ENCODE assay signal across 1 cellular context in genomic region chr20:5085380-5085779, GRCh38.
TF ChIP-seq lines count a peak whose summit lies in the region.

No MANE protein-coding gene starts in this region.

TF ChIP-seq in WTC11, 78 proteins besides CTCF, POLR2A, EP300 and RAD21 (continued from another document):
- TF ChIP-seq FOXP4 (CRISPR knock-in tag; IDR thresholded peaks at IDR 0.05), result no peak
- no peak for TF ChIP-seq ATF1 (CRISPR knock-in tag; IDR thresholded peaks at IDR 0.05)
- TF ChIP-seq NR2C2 (CRISPR knock-in tag; IDR thresholded peaks at IDR 0.05), result no peak
- TF ChIP-seq OVOL2 (CRISPR knock-in tag; IDR thresholded peaks at IDR 0.05; ENCODE audit: borderline replicate concordance), result no peak
- TF ChIP-seq, protein P1, sequence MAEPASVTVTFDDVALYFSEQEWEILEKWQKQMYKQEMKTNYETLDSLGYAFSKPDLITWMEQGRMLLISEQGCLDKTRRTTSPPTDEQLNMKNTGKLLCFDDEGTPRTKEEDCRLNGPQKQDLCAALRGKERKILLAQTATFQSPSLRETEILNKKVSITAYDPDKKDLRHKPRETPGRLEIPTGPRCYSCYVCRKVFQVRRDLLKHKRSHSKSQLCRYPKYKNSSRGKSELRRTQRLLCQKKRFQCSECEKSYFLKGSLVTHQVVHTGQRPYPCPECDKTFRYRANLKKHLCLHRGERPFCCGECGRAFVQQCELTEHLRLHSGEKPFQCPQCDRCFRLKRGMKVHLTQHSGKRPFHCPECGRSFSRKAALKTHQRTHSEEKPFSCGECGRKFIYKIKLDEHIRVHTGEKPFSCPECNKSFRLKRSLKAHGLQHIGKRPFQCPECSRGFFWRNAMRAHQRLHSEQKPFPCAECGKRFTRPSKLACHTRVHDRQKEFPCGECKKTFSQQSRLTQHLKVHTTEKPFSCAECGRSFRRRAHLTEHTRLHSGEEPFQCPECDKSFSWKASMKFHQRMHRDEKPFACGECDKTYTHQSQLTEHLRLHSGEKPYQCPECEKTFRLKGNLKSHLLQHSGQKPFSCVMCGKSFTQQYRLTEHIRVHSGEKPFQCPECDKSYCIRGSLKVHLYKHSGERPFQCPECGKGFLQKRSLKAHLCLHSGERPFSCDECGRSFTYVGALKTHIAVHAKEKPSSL (CRISPR knock-in tag; conservative IDR thresholded peaks at IDR 0.05), result no peak
- no peak for TF ChIP-seq TEAD4 (CRISPR knock-in tag; IDR thresholded peaks at IDR 0.05)
- TF ChIP-seq, protein P2, sequence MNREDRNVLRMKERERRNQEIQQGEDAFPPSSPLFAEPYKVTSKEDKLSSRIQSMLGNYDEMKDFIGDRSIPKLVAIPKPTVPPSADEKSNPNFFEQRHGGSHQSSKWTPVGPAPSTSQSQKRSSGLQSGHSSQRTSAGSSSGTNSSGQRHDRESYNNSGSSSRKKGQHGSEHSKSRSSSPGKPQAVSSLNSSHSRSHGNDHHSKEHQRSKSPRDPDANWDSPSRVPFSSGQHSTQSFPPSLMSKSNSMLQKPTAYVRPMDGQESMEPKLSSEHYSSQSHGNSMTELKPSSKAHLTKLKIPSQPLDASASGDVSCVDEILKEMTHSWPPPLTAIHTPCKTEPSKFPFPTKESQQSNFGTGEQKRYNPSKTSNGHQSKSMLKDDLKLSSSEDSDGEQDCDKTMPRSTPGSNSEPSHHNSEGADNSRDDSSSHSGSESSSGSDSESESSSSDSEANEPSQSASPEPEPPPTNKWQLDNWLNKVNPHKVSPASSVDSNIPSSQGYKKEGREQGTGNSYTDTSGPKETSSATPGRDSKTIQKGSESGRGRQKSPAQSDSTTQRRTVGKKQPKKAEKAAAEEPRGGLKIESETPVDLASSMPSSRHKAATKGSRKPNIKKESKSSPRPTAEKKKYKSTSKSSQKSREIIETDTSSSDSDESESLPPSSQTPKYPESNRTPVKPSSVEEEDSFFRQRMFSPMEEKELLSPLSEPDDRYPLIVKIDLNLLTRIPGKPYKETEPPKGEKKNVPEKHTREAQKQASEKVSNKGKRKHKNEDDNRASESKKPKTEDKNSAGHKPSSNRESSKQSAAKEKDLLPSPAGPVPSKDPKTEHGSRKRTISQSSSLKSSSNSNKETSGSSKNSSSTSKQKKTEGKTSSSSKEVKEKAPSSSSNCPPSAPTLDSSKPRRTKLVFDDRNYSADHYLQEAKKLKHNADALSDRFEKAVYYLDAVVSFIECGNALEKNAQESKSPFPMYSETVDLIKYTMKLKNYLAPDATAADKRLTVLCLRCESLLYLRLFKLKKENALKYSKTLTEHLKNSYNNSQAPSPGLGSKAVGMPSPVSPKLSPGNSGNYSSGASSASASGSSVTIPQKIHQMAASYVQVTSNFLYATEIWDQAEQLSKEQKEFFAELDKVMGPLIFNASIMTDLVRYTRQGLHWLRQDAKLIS (CRISPR knock-in tag; IDR thresholded peaks at IDR 0.05; ENCODE audit: borderline replicate concordance), result no peak
- TF ChIP-seq ZNF317 (CRISPR knock-in tag; IDR thresholded peaks at IDR 0.05; ENCODE audit: borderline replicate concordance, low read depth), result no peak
